ENCODE assay signal across 1 cellular context in genomic region chr11:130620566-130620965, GRCh38.
TF ChIP-seq lines count a peak whose summit lies in the region.

No MANE protein-coding gene starts in this region.

TF ChIP-seq in SK-N-SH treated with all-trans-retinoic acid at 6 μM for 48 hours, 23 proteins besides CTCF, POLR2A, EP300 and RAD21 (continued from another document):
- TF ChIP-seq CSRNP3 (CRISPR knock-in tag; IDR thresholded peaks at IDR 0.05) = no peak
- no peak for TF ChIP-seq RARB (CRISPR knock-in tag; IDR thresholded peaks at IDR 0.05)
- TF ChIP-seq CSDC2 (CRISPR knock-in tag; IDR thresholded peaks at IDR 0.05) = no peak
- TF ChIP-seq ZNF565 (CRISPR knock-in tag; conservative IDR thresholded peaks at IDR 0.05; ENCODE audit: low read depth) = no peak
- TF ChIP-seq ESRRG (CRISPR knock-in tag; IDR thresholded peaks at IDR 0.05) = no peak
- no peak for TF ChIP-seq TCF4 (CRISPR knock-in tag; IDR thresholded peaks at IDR 0.05; ENCODE audit: borderline replicate concordance)
